ENCODE assay signal across 8 cellular contexts in genomic region chr16:89217138-89217387, GRCh38. TPM values are rescaled to one million over a fixed set of nuclear protein-coding genes. Genes with fewer than 3 reads are reported as not detected.
DNase-seq lines count a peak whose midpoint lies in the region; ATAC-seq, FAIRE-seq and TF ChIP-seq lines count a peak whose summit lies in the region.

No MANE protein-coding gene starts in this region.

- peak overlapping the region; percentile 81 for H3K27ac Mint-ChIP-seq in Caco-2 (ENCODE audit: unreplicated experiment)

- H3K4me3 ChIP-seq in Caco-2 (ENCODE audit: low read depth, low read length) (peak overlapping the region; percentile 71), epithelial cell of proximal tubule (ENCODE audit: low read depth, low read length) (peak overlapping the region; percentile 99), pancreas (peak overlapping the region; percentile 65 to 97 (median 90))

- POLR2A ChIA-PET in Caco-2 (lab: Charles Lee) (interaction anchor here (0.6 to 1.0 kb wide), 2 partner anchors 16 to 406 kb away, joined by 3 to 5 read pairs; partner anchors contain the start of gene APRT), RWPE1 (lab: Yijun Ruan, JAX; ENCODE audit: low non-redundant PET) (interaction anchor here (0.9 kb wide), 1 partner anchor 337 kb away, joined by 3 read pairs; no protein-coding TSS in a partner anchor)

- no peak for TF ChIP-seq CTCF in Caco-2 (IDR thresholded peaks at IDR 0.05; ENCODE audit: insufficient read depth in 1 of 2, low read depth in 1 of 2, low read length in 1 of 2, severe bottlenecking in 1 of 2, unreplicated experiment in 1 of 2)
- no peak for TF ChIP-seq CTCF in RWPE1 (conservative IDR thresholded peaks at IDR 0.05; ENCODE audit: low read depth)
- no peak for TF ChIP-seq CTCF in epithelial cell of proximal tubule (conservative IDR thresholded peaks at IDR 0.05; ENCODE audit: low read depth, low read length)
- TF ChIP-seq CTCF in pancreas (IDR thresholded peaks at IDR 0.05): no peak

- TSS peak; percentile 81 for BruUV-seq in Caco-2 (replicated peaks; lab: Mats Ljungman, UMichigan)

- H3K9me3 Mint-ChIP-seq in Caco-2 (ENCODE audit: unreplicated experiment): no peaks in the 10 kb centered on the region

- H3K36me3 Mint-ChIP-seq in Caco-2 (ENCODE audit: insufficient read depth, unreplicated experiment): peaks cover 16% of the 10 kb centered on the region

- CTCF ChIA-PET in Caco-2 (lab: Charles Lee): interaction anchor here (0.8 to 1.7 kb wide), 8 partner anchors 16 to 479 kb away, joined by 3 to 10 read pairs (median 3); partner anchors contain the start of gene CDH15
- CTCF ChIA-PET in RWPE1 (lab: Yijun Ruan, JAX): no interaction called here

- ATAC-seq in pancreas (no peak), left lobe of liver (no peak), HG03342 (IDR thresholded peaks at IDR 0.05; ENCODE audit: unreplicated experiment) (no peak)

- intact Hi-C loops in Caco-2 (cut with micrococcal nuclease; ENCODE audit: unreplicated experiment) (loop anchor here (2.0 kb wide), 4 partner anchors 16 to 400 kb away; partner anchors contain the start of gene SLC22A31), pancreas (cut with DNase I) (loop anchor here in 1 of 3 donors (10.0 kb wide), 1 partner anchor 272 kb away; no protein-coding TSS in a partner anchor)

- no peaks in the 10 kb centered on the region for H3K27me3 Mint-ChIP-seq in Caco-2 (ENCODE audit: insufficient read depth, unreplicated experiment)

- no peaks in the 10 kb centered on the region for H3K9me3 ChIP-seq in Caco-2
- no peaks in the 10 kb centered on the region for H3K9me3 ChIP-seq in pancreas

- peak overlapping the region; percentile 89 for H3K4me3 Mint-ChIP-seq in Caco-2 (ENCODE audit: unreplicated experiment)

- WGBS in pancreas, 2 donors: 0% methylated on average over 11 of the region's 11 CpGs

- H3K4me1 ChIP-seq in Caco-2 (no peaks in the 10 kb centered on the region), pancreas (peaks cover 0 to 22% (median 5%) of the 10 kb centered on the region in 3 donors)

- DNase-seq in Caco-2 (no peak), RWPE1 (ENCODE audit: low spot score) (no peak), epithelial cell of proximal tubule (ENCODE audit: low read depth) (no peak), pancreas (no peak), left lobe of liver (ENCODE audit: low spot score) (no peak), T-helper 9 cell (no peak)
- no peak for DNase-seq in activated effector memory CD4-positive, alpha-beta T cell treated with Interleukin-2 at 50 U/mL for 16 hours

- no peak for FAIRE-seq in pancreas (lab: Jason Lieb, UNC)

- H3K27me3 ChIP-seq in Caco-2 (replicated peaks; ENCODE audit: control insufficient read depth, insufficient read depth, low read length) (no peaks in the 10 kb centered on the region), pancreas (no peaks in the 10 kb centered on the region)

- H3K36me3 ChIP-seq in Caco-2 (ENCODE audit: control insufficient read depth, insufficient read depth, low read length) (peaks cover 1% of the 10 kb centered on the region; the same call in 1 of the 2 replicates), pancreas (no peaks in the 10 kb centered on the region)

- H3K27ac ChIP-seq in RWPE1 (peak overlapping the region; percentile 88), pancreas (peak overlapping the region; percentile 92 to 95 (median 92))

- H3K4me1 Mint-ChIP-seq in Caco-2 (ENCODE audit: low read depth, unreplicated experiment): no peaks in the 10 kb centered on the region

RNA-seq across cellular contexts. Expression of gene ZNF778, which starts 0.4 kb away (rescaled TPM):
- total RNA-seq in Caco-2 (2022) (13.1 and 18.1 TPM in 2 replicates), epithelial cell of proximal tubule (3.7 and 6.2 TPM in 2 replicates), pancreas (10 to 100 TPM in 1 of 6 donors, 1 to 10 TPM in 5; 4.9 to 10.3 (median 6.3) TPM), left lobe of liver (5.3 TPM)
- 1 to 10 TPM; 1.2 to 3.3 TPM for polyA plus RNA-seq in pancreas

RNA-seq across cellular contexts. Expression of gene SLC22A31, which starts 16.7 kb away (rescaled TPM):
- 4.9 and 6.7 TPM in 2 replicates for total RNA-seq in Caco-2 (2022)
- total RNA-seq in epithelial cell of proximal tubule: not detected in 2 replicates
- 10 to 100 TPM in 4 of 6 donors, 1 to 10 TPM in 1, under 1 TPM in 1; 0.37 to 49.7 (median 39.0) TPM for total RNA-seq in pancreas
- 100 to 1,000 TPM in 1 of 2 donors, 1 to 10 TPM in 1; 3.8 to 131 TPM for polyA plus RNA-seq in pancreas
- total RNA-seq in left lobe of liver: 0.30 TPM

RNA-seq across cellular contexts. Expression of gene CDH15, which starts 45.5 kb away (rescaled TPM):
- not detected in 2 replicates for total RNA-seq in Caco-2 (2022)
- not detected in 2 replicates for total RNA-seq in epithelial cell of proximal tubule
- 1 to 10 TPM in 3 of 6 donors, under 1 TPM in 2, not detected in 1; 0.09 to 2.5 (median 1.1) TPM for total RNA-seq in pancreas
- polyA plus RNA-seq in pancreas: 1 to 10 TPM in 1 of 2 donors, not detected in 1; 1.8 TPM
- 4.3 TPM for total RNA-seq in left lobe of liver
